ENCODE assay signal across 9 cellular contexts in genomic region chr12:51972849-51973273, GRCh38. TPM values are rescaled to one million over a fixed set of nuclear protein-coding genes. Genes with fewer than 3 reads are reported as not detected.
DNase-seq lines count a peak whose midpoint lies in the region; ATAC-seq and FAIRE-seq lines count a peak whose summit lies in the region.
"Had no signal": no experiment of that assay in that cellular context is flagged by ENCODE, and none has a peak within 500 bp of the region (broad histone marks: within the 10 kb centered on the region; RNA-seq: fewer than 3 reads in every experiment).

No MANE protein-coding gene starts in this region.

- no peaks in the 10 kb centered on the region for H3K27me3 ChIP-seq in skeletal muscle satellite cell (ENCODE audit: control insufficient read depth, insufficient read depth, low read length)

- H3K36me3 ChIP-seq in skeletal muscle satellite cell (ENCODE audit: insufficient read depth, low read length), result peaks cover 24% of the 10 kb centered on the region

- H3K36me3 Mint-ChIP-seq in activated T-helper 1 cell treated with anti-CD3 and anti-CD28 coated beads, Interleukin-12 subunit alpha, Interleukin-12 subunit beta, Interleukin-2, Interleukin-4 antibody, amounts not matched to agents 30 ng/mL and 10 ng/mL and 1 ng/mL, durations not matched to agents 14 hours and 24 hours and 36 hours (ENCODE audit: low read depth), result peaks cover 12% of the 10 kb centered on the region

- ATAC-seq in Right ventricle myocardium superior (ENCODE audit: poor library complexity), result peak; percentile 65
- ATAC-seq in HG02798 (IDR thresholded peaks at IDR 0.05; ENCODE audit: poor library complexity, unreplicated experiment), result no peak
- ATAC-seq in GM18517 (IDR thresholded peaks at IDR 0.05; ENCODE audit: unreplicated experiment), result no peak

- peak overlapping the region; percentile 69 for H3K4me3 Mint-ChIP-seq in activated T-helper 1 cell treated with anti-CD3 and anti-CD28 coated beads, Interleukin-12 subunit alpha, Interleukin-12 subunit beta, Interleukin-2, Interleukin-4 antibody, amounts not matched to agents 30 ng/mL and 10 ng/mL and 1 ng/mL, durations not matched to agents 14 hours and 24 hours and 36 hours

- intact Hi-C loops in activated T-helper 1 cell treated with anti-CD3 and anti-CD28 coated beads, Interleukin-12 subunit alpha, Interleukin-12 subunit beta, Interleukin-2, Interleukin-4 antibody, amounts not matched to agents 30 ng/mL and 10 ng/mL and 1 ng/mL, durations not matched to agents 14 hours and 24 hours and 36 hours (cut with micrococcal nuclease), result loop anchor here (2.0 to 10.0 kb wide), 4 partner anchors 152 to 578 kb away; partner anchors contain the start of genes GALNT6 and SCN8A
- intact Hi-C loops in Right ventricle myocardium superior (cut with DNase I), result no loop called here

- no peak overlapping the region for H3K4me3 ChIP-seq in skeletal muscle satellite cell (ENCODE audit: low read length)

- H3K4me2 ChIP-seq in skeletal muscle satellite cell (ENCODE audit: low read length), result peak overlapping the region; percentile 29

- H3K9ac ChIP-seq in skeletal muscle satellite cell (ENCODE audit: low read depth, low read length), result no peak overlapping the region

- H3K9me3 ChIP-seq in skeletal muscle satellite cell (replicated peaks; ENCODE audit: low read length), result no peaks in the 10 kb centered on the region

- H3K4me1 Mint-ChIP-seq in activated T-helper 1 cell treated with anti-CD3 and anti-CD28 coated beads, Interleukin-12 subunit alpha, Interleukin-12 subunit beta, Interleukin-2, Interleukin-4 antibody, amounts not matched to agents 30 ng/mL and 10 ng/mL and 1 ng/mL, durations not matched to agents 14 hours and 24 hours and 36 hours (ENCODE audit: low read depth), result peaks cover 73% of the 10 kb centered on the region

- H3K4me1 ChIP-seq in skeletal muscle satellite cell (ENCODE audit: control insufficient read depth, insufficient read depth, low read length), result peaks cover 47% of the 10 kb centered on the region

- peak; percentile 97 for DNase-seq in MV-4-11 (lab: John Stamatoyannopoulos, UW)
- peak; percentile 43 for DNase-seq in activated T-helper 1 cell treated with anti-CD3 and anti-CD28 coated beads, Interleukin-12 subunit alpha, Interleukin-12 subunit beta, Interleukin-2, Interleukin-4 antibody, amounts not matched to agents 30 ng/mL and 10 ng/mL and 1 ng/mL, durations not matched to agents 14 hours and 24 hours and 36 hours (ENCODE audit: low spot score)
- DNase-seq in Right ventricle myocardium superior, result peak; percentile 71
- DNase-seq in frontal cortex (ENCODE audit: low spot score in 2 of 2), result no peak
- DNase-seq in NCI-H146 treated with DMSO at 0.1 percent for 48 hours (lab: John Stamatoyannopoulos, UW; ENCODE audit: unreplicated experiment), result no peak

- H3K9me3 Mint-ChIP-seq in activated T-helper 1 cell treated with anti-CD3 and anti-CD28 coated beads, Interleukin-12 subunit alpha, Interleukin-12 subunit beta, Interleukin-2, Interleukin-4 antibody, amounts not matched to agents 30 ng/mL and 10 ng/mL and 1 ng/mL, durations not matched to agents 14 hours and 24 hours and 36 hours, result no peaks in the 10 kb centered on the region

- FAIRE-seq in frontal cortex (lab: Jason Lieb, UNC), result no peak
- FAIRE-seq: islet of Langerhans had no signal

- H3K27me3 Mint-ChIP-seq in activated T-helper 1 cell treated with anti-CD3 and anti-CD28 coated beads, Interleukin-12 subunit alpha, Interleukin-12 subunit beta, Interleukin-2, Interleukin-4 antibody, amounts not matched to agents 30 ng/mL and 10 ng/mL and 1 ng/mL, durations not matched to agents 14 hours and 24 hours and 36 hours (ENCODE audit: insufficient read depth), result peaks cover 27% of the 10 kb centered on the region

- peak overlapping the region; percentile 79 for H3K27ac Mint-ChIP-seq in activated T-helper 1 cell treated with anti-CD3 and anti-CD28 coated beads, Interleukin-12 subunit alpha, Interleukin-12 subunit beta, Interleukin-2, Interleukin-4 antibody, amounts not matched to agents 30 ng/mL and 10 ng/mL and 1 ng/mL, durations not matched to agents 14 hours and 24 hours and 36 hours

RNA-seq across cellular contexts. Expression of gene ACVR1B, which starts 21.4 kb away (rescaled TPM):
- 11.4 and 12.0 TPM in 2 replicates for total RNA-seq in activated T-helper 1 cell treated with anti-CD3 and anti-CD28 coated beads, Interleukin-12 subunit alpha, Interleukin-12 subunit beta, Interleukin-2, Interleukin-4 antibody, amounts not matched to agents 30 ng/mL and 10 ng/mL and 1 ng/mL, durations not matched to agents 14 hours and 24 hours and 36 hours
- total RNA-seq in Right ventricle myocardium superior, result 9.7 TPM
- 8.3 and 8.4 TPM in 2 replicates for total RNA-seq in skeletal muscle satellite cell (2012; rRNA removed)
- total RNA-seq in frontal cortex, result 43.2 TPM

RNA-seq across cellular contexts. Expression of gene TAMALIN, which starts 33.9 kb away (rescaled TPM):
- total RNA-seq in activated T-helper 1 cell treated with anti-CD3 and anti-CD28 coated beads, Interleukin-12 subunit alpha, Interleukin-12 subunit beta, Interleukin-2, Interleukin-4 antibody, amounts not matched to agents 30 ng/mL and 10 ng/mL and 1 ng/mL, durations not matched to agents 14 hours and 24 hours and 36 hours, result 8.9 and 12.8 TPM in 2 replicates
- total RNA-seq in Right ventricle myocardium superior, result 19.8 TPM
- 3.5 and 7.9 TPM in 2 replicates for total RNA-seq in skeletal muscle satellite cell (2012; rRNA removed)
- total RNA-seq in frontal cortex, result 2.4 TPM

Comparison
In these comparisons a context has a peak if more than half of its experiments do, and no peak if none do; other contexts are left out.
1. DNase-seq: peak in MV-4-11 (single experiment), activated T-helper 1 cell treated with anti-CD3 and anti-CD28 coated beads, Interleukin-12 subunit alpha, Interleukin-12 subunit beta, Interleukin-2, Interleukin-4 antibody, amounts not matched to agents 30 ng/mL and 10 ng/mL and 1 ng/mL, durations not matched to agents 14 hours and 24 hours and 36 hours (single experiment) and Right ventricle myocardium superior (single experiment); none in frontal cortex (0 of 2) and NCI-H146 treated with DMSO at 0.1 percent for 48 hours (single experiment).